33 cellular contexts compared by ENCODE assay signal in genomic region chr14:101590616-101591015, GRCh38. TPM values are rescaled to one million over a fixed set of nuclear protein-coding genes. Genes with fewer than 3 reads are reported as not detected.
"Had no signal": no experiment of that assay in that cellular context is flagged by ENCODE, and none has a peak within 500 bp of the region (broad histone marks: within the 10 kb centered on the region; RNA-seq: fewer than 3 reads in every experiment).

No MANE protein-coding gene starts in this region.

- H3K27ac Mint-ChIP-seq: activated CD4-positive, alpha-beta T cell treated with anti-CD3 and anti-CD28 coated beads for 36 hours; activated CD8-positive, alpha-beta T cell treated with anti-CD3 and anti-CD28 coated beads, Interleukin-2, amount 10 ng/mL, durations not matched to agents 7 days and 5 days; activated naive CD8-positive, alpha-beta T cell treated with anti-CD3 and anti-CD28 coated beads for 36 hours; activated T-helper 17 cell treated with anti-CD3 and anti-CD28 coated beads, Interleukin-2, amount 50 U/mL, for 72 hours; effector memory CD8-positive, alpha-beta T cell; nephron had no signal

- H3K36me3 ChIP-seq: adrenal gland, gastrocnemius medialis, left lung, neutrophil, ovary, prostate gland, sigmoid colon, tibial nerve had no signal

- H3K4me2 ChIP-seq: smooth muscle cell had no signal

- H3K27me3 ChIP-seq: adrenal gland, body of pancreas, left lung, neutrophil, ovary, sigmoid colon, tibial nerve had no signal

- H3K9me3 ChIP-seq: adrenal gland, body of pancreas, gastrocnemius medialis, left lung, mucosa of descending colon, neutrophil, ovary, prostate gland, sigmoid colon, tibial nerve had no signal

- DNase-seq: activated CD4-positive, alpha-beta T cell treated with anti-CD3 and anti-CD28 coated beads for 36 hours; activated CD4-positive, CD25-positive, alpha-beta regulatory T cell; activated CD8-positive, alpha-beta T cell treated with anti-CD3 and anti-CD28 coated beads, Interleukin-2, amount 10 ng/mL, durations not matched to agents 7 days and 5 days; activated naive CD4-positive, alpha-beta T cell; activated naive CD8-positive, alpha-beta T cell treated with anti-CD3 and anti-CD28 coated beads for 36 hours; activated T-cell treated with anti-CD3 and anti-CD28 coated beads, Interleukin-2, amount 50 U/mL, for 4 hours; aorta; cerebellar nuclear complex; effector memory CD8-positive, alpha-beta T cell; erythroblast; gastrocnemius medialis; hypothalamus; kidney glomerular epithelial cell; mesendoderm; sigmoid colon; stimulated activated CD4-positive, alpha-beta T cell treated with anti-CD3 and anti-CD28 coated beads, Interleukin-15, amount 100 ng/mL, for 24 hours; stimulated activated naive CD4-positive, alpha-beta T cell had no signal

- H3K4me3 Mint-ChIP-seq: activated CD4-positive, alpha-beta T cell treated with anti-CD3 and anti-CD28 coated beads for 36 hours; activated CD8-positive, alpha-beta T cell treated with anti-CD3 and anti-CD28 coated beads, Interleukin-2, amount 10 ng/mL, durations not matched to agents 7 days and 5 days; activated naive CD8-positive, alpha-beta T cell treated with anti-CD3 and anti-CD28 coated beads for 36 hours; activated T-cell treated with anti-CD3 and anti-CD28 coated beads, Interleukin-2, amount 50 U/mL, for 4 hours; activated T-helper 17 cell treated with anti-CD3 and anti-CD28 coated beads, Interleukin-2, amount 50 U/mL, for 72 hours; effector memory CD8-positive, alpha-beta T cell; nephron had no signal

- H3K27me3 Mint-ChIP-seq: activated CD4-positive, alpha-beta T cell treated with anti-CD3 and anti-CD28 coated beads for 36 hours; activated naive CD8-positive, alpha-beta T cell treated with anti-CD3 and anti-CD28 coated beads for 36 hours; activated T-helper 17 cell treated with anti-CD3 and anti-CD28 coated beads, Interleukin-2, amount 50 U/mL, for 72 hours; effector memory CD8-positive, alpha-beta T cell had no signal

- H3K27ac ChIP-seq: adrenal gland, body of pancreas, coronary artery, dorsolateral prefrontal cortex, gastrocnemius medialis, left lung, neutrophil, ovary, prostate gland, sigmoid colon, tibial nerve had no signal

- H3K4me1 ChIP-seq: adrenal gland, body of pancreas, gastrocnemius medialis, left lung, prostate gland, sigmoid colon, tibial nerve had no signal

- H3K9me3 Mint-ChIP-seq: activated T-cell treated with anti-CD3 and anti-CD28 coated beads, Interleukin-2, amount 50 U/mL, for 4 hours; activated T-helper 17 cell treated with anti-CD3 and anti-CD28 coated beads, Interleukin-2, amount 50 U/mL, for 72 hours had no signal

- H3K4me3 ChIP-seq: adrenal gland, body of pancreas, coronary artery, dorsolateral prefrontal cortex, gastrocnemius medialis, left lung, lung, mucosa of descending colon, ovary, prostate gland, sigmoid colon, smooth muscle cell, tibial nerve had no signal

- ATAC-seq: activated CD4-positive, alpha-beta T cell treated with anti-CD3 and anti-CD28 coated beads for 36 hours; activated CD8-positive, alpha-beta T cell treated with anti-CD3 and anti-CD28 coated beads, Interleukin-2, amount 10 ng/mL, durations not matched to agents 7 days and 5 days; activated T-cell treated with anti-CD3 and anti-CD28 coated beads, Interleukin-2, amount 50 U/mL, for 4 hours; activated T-helper 17 cell treated with anti-CD3 and anti-CD28 coated beads, Interleukin-2, amount 50 U/mL, for 72 hours; body of pancreas; effector memory CD8-positive, alpha-beta T cell; gastrocnemius medialis; left lung; mucosa of descending colon had no signal

RNA-seq across cellular contexts. Expression of gene DIO3, which starts 29.3 kb away (rescaled TPM):
- total RNA-seq: activated CD4-positive, alpha-beta T cell treated with anti-CD3 and anti-CD28 coated beads for 36 hours; activated CD8-positive, alpha-beta T cell treated with anti-CD3 and anti-CD28 coated beads, Interleukin-2, amount 10 ng/mL, durations not matched to agents 7 days and 5 days; activated naive CD8-positive, alpha-beta T cell treated with anti-CD3 and anti-CD28 coated beads for 36 hours; activated T-cell treated with anti-CD3 and anti-CD28 coated beads, Interleukin-2, amount 50 U/mL, for 4 hours; activated T-helper 17 cell treated with anti-CD3 and anti-CD28 coated beads, Interleukin-2, amount 50 U/mL, for 72 hours; myocyte; T-helper 1 cell treated with Interleukin-12 subunit alpha and Interleukin-12 subunit beta and Interleukin-4 antibody, amounts not matched to agents 30 ng/mL and 1 ng/mL, for 36 hours had no signal
